ENCODE assay signal across 8 cellular contexts in the genomic region with DNA sequence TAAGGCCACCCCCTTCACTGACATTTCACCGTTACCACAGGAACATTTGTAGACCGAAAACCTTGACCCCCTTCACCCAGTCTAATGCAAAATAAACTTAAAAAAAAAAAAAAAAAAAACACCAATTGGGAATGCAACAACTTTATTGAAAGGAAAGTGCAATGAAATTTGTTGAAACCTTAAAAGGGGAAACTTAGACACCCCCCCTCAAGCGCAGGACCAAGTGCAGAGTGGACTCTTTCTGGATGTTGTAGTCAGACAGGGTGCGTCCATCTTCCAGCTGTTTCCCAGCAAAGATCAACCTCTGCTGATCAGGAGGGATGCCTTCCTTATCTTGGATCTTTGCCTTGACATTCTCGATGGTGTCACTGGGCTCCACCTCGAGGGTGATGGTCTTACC. TPM values are rescaled to one million over a fixed set of nuclear protein-coding genes. Genes with fewer than 3 reads are reported as not detected.
DNase-seq lines count a peak whose midpoint lies in the region; ATAC-seq, FAIRE-seq and TF ChIP-seq lines count a peak whose summit lies in the region.
"Not testable (repeated sequence)": the region's sequence is repeated elsewhere in the genome, so short reads cannot be mapped to it uniquely, and the experiment has no call there.

No MANE protein-coding gene starts in this region.

- POLR2A ChIA-PET in A549 (lab: Yijun Ruan, JAX) = interaction anchor here (1.0 to 5.8 kb wide), 5 partner anchors 7 to 29 kb away, joined by 4 to 41 read pairs (median 12); no protein-coding TSS in a partner anchor

- TF ChIP-seq CTCF in A549 (IDR thresholded peaks at IDR 0.05) = not testable (repeated sequence)

- in situ Hi-C loops in GM23248 (cut with MboI) = not testable (repeated sequence)

- CTCF ChIA-PET in A549 (lab: Yijun Ruan, JAX) = interaction anchor here (1.0 to 12.9 kb wide), 3 partner anchors 8 to 29 kb away, joined by 4 to 243 read pairs (median 44); no protein-coding TSS in a partner anchor

- H3K27ac ChIP-seq in A549 (peak overlapping the region; percentile 44 to 67; a peak in 4 of 6 replicates), GM23248 (peak overlapping the region; percentile 58), right cardiac atrium (ENCODE audit: low read length) (peak overlapping the region; percentile 76)
- not testable (repeated sequence) for H3K27ac ChIP-seq in duodenal mucosa (ENCODE audit: low read depth, low read length)

- peak overlapping the region; percentile 94 for H3K4me2 ChIP-seq in A549
- H3K4me2 ChIP-seq in GM23248 (ENCODE audit: unreplicated experiment) = peak overlapping the region; percentile 91

- not testable (repeated sequence) for TF ChIP-seq EP300 in A549 (IDR thresholded peaks at IDR 0.05)

- peaks cover 55% of the 10 kb centered on the region for H3K79me2 ChIP-seq in GM23248 (ENCODE audit: insufficient read depth)

- ATAC-seq in A549; right cardiac atrium; natural killer cell treated with Interleukin-12 subunit alpha and Interleukin-12 subunit beta and Interleukin-15 and Interleukin-18, amount 100 ng/mL, for 72 hours; stimulated activated effector memory CD8-positive, alpha-beta T cell treated with anti-CD3 and anti-CD28 coated beads, Interleukin-12 subunit alpha, Interleukin-12 subunit beta, amount 100 ng/mL, for 72 hours: not testable (repeated sequence)

- H3K36me3 Mint-ChIP-seq in T-helper 1 cell treated with Interleukin-12 subunit alpha and Interleukin-12 subunit beta and Interleukin-4 antibody, amounts not matched to agents 30 μg/mL and 1 μg/mL, for 36 hours (ENCODE audit: low read depth) = peaks cover 43% of the 10 kb centered on the region
- peaks cover 39% of the 10 kb centered on the region for H3K36me3 Mint-ChIP-seq in activated naive CD8-positive, alpha-beta T cell treated with anti-CD3 and anti-CD28 coated beads for 36 hours
- peaks cover 33% of the 10 kb centered on the region for H3K36me3 Mint-ChIP-seq in natural killer cell treated with Interleukin-12 subunit alpha and Interleukin-12 subunit beta and Interleukin-15 and Interleukin-18, amount 100 ng/mL, for 72 hours
- H3K36me3 Mint-ChIP-seq in stimulated activated effector memory CD8-positive, alpha-beta T cell treated with anti-CD3 and anti-CD28 coated beads, Interleukin-12 subunit alpha, Interleukin-12 subunit beta, amount 100 ng/mL, for 72 hours = peaks cover 72% of the 10 kb centered on the region

- H2AFZ ChIP-seq in GM23248 = not testable (repeated sequence)

- peak overlapping the region; percentile 87 for H3K9ac ChIP-seq in GM23248
- peak overlapping the region in 1 of 2 donors; percentile 17 for H3K9ac ChIP-seq in duodenal mucosa (ENCODE audit: low read depth in 1 of 2, low read length in 2 of 2)

- H3K4me1 ChIP-seq in A549 = peaks cover 38% of the 10 kb centered on the region
- H3K4me1 ChIP-seq in GM23248 (ENCODE audit: insufficient read depth) = peaks cover 25% of the 10 kb centered on the region
- peaks cover 31 to 33% of the 10 kb centered on the region in 2 donors for H3K4me1 ChIP-seq in duodenal mucosa (ENCODE audit: control insufficient read depth in 1 of 2, insufficient read depth in 2 of 2, low read length in 2 of 2)
- not testable (repeated sequence) for H3K4me1 ChIP-seq in right cardiac atrium (ENCODE audit: control insufficient read depth, insufficient read depth, low read length)

- intact Hi-C loops in right cardiac atrium (cut with DNase I) = not testable (repeated sequence)

- peaks cover 16% of the 10 kb centered on the region for H3K36me3 ChIP-seq in GM23248 (ENCODE audit: low read depth)
- H3K36me3 ChIP-seq in duodenal mucosa (ENCODE audit: control insufficient read depth in 1 of 2, insufficient read depth in 2 of 2, low read length in 2 of 2) = peaks cover 13 to 27% of the 10 kb centered on the region in 2 donors

- H3K4me3 ChIP-seq in A549 (peak overlapping the region; percentile 45), GM23248 (peak overlapping the region; percentile 74), duodenal mucosa (ENCODE audit: low read depth in 1 of 2, low read length in 2 of 2) (peak overlapping the region; percentile 21 to 42), right cardiac atrium (ENCODE audit: low read length) (peak overlapping the region; percentile 39)

- H3K4me1 Mint-ChIP-seq in T-helper 1 cell treated with Interleukin-12 subunit alpha and Interleukin-12 subunit beta and Interleukin-4 antibody, amounts not matched to agents 30 μg/mL and 1 μg/mL, for 36 hours (ENCODE audit: low read depth) = peaks cover 47% of the 10 kb centered on the region
- peaks cover 49% of the 10 kb centered on the region for H3K4me1 Mint-ChIP-seq in activated naive CD8-positive, alpha-beta T cell treated with anti-CD3 and anti-CD28 coated beads for 36 hours
- peaks cover 51 to 57% of the 10 kb centered on the region in 2 donors for H3K4me1 Mint-ChIP-seq in natural killer cell treated with Interleukin-12 subunit alpha and Interleukin-12 subunit beta and Interleukin-15 and Interleukin-18, amount 100 ng/mL, for 72 hours (ENCODE audit: low read depth in 2 of 2)
- H3K4me1 Mint-ChIP-seq in stimulated activated effector memory CD8-positive, alpha-beta T cell treated with anti-CD3 and anti-CD28 coated beads, Interleukin-12 subunit alpha, Interleukin-12 subunit beta, amount 100 ng/mL, for 72 hours = peaks cover 57% of the 10 kb centered on the region

- H3K9me3 ChIP-seq in A549; GM23248 (ENCODE audit: low read depth); duodenal mucosa (ENCODE audit: control insufficient read depth in 1 of 2, low read length in 2 of 2); right cardiac atrium (ENCODE audit: control insufficient read depth, low read length): not testable (repeated sequence)

- FAIRE-seq in A549 (lab: Jason Lieb, UNC) = not testable (repeated sequence)

- TF ChIP-seq RAD21 in A549 (conservative IDR thresholded peaks at IDR 0.05 in 1 of 2, IDR thresholded peaks at IDR 0.05 in 1 of 2) = not testable (repeated sequence)

- peak overlapping the region; percentile 46 for H3K27ac Mint-ChIP-seq in T-helper 1 cell treated with Interleukin-12 subunit alpha and Interleukin-12 subunit beta and Interleukin-4 antibody, amounts not matched to agents 30 μg/mL and 1 μg/mL, for 36 hours
- H3K27ac Mint-ChIP-seq in activated naive CD8-positive, alpha-beta T cell treated with anti-CD3 and anti-CD28 coated beads for 36 hours = peak overlapping the region; percentile 57
- peak overlapping the region; percentile 47 to 66 for H3K27ac Mint-ChIP-seq in natural killer cell treated with Interleukin-12 subunit alpha and Interleukin-12 subunit beta and Interleukin-15 and Interleukin-18, amount 100 ng/mL, for 72 hours
- H3K27ac Mint-ChIP-seq in stimulated activated effector memory CD8-positive, alpha-beta T cell treated with anti-CD3 and anti-CD28 coated beads, Interleukin-12 subunit alpha, Interleukin-12 subunit beta, amount 100 ng/mL, for 72 hours = peak overlapping the region; percentile 89

- peaks cover 70% of the 10 kb centered on the region for H3F3A ChIP-seq in GM23248 (ENCODE audit: insufficient read depth)

- peaks cover 21% of the 10 kb centered on the region for H4K20me1 ChIP-seq in GM23248 (ENCODE audit: insufficient read depth)

- WGBS in A549 (ENCODE audit: missing lambda C conversion rate) = 10% methylated on average over 6 of the region's 6 CpGs
- 63% methylated on average over 6 of the region's 6 CpGs for WGBS in GM23248 (ENCODE audit: low coverage in 1 of 2, low lambda C conversion rate in 2 of 2, missing lambda C conversion rate in 2 of 2), 2 experiments
- WGBS in right cardiac atrium = 51% methylated on average over 6 of the region's 6 CpGs

- not testable (repeated sequence) for H3K27me3 ChIP-seq in GM23248 (replicated peaks; ENCODE audit: insufficient read depth); duodenal mucosa (ENCODE audit: control insufficient read depth in 1 of 2, insufficient read depth in 2 of 2, low read length in 2 of 2); right cardiac atrium (ENCODE audit: control insufficient read depth, insufficient read depth)

- not testable (repeated sequence) for H3K9me2 ChIP-seq in GM23248 (ENCODE audit: insufficient read depth)

- not testable (repeated sequence) for DNase-seq in A549 (ENCODE audit: low read depth in 1 of 2, low spot score in 1 of 2); activated naive CD8-positive, alpha-beta T cell treated with anti-CD3 and anti-CD28 coated beads for 36 hours; right cardiac atrium; natural killer cell treated with Interleukin-12 subunit alpha and Interleukin-12 subunit beta and Interleukin-15 and Interleukin-18, amount 100 ng/mL, for 72 hours (ENCODE audit: low spot score); stimulated activated effector memory CD8-positive, alpha-beta T cell treated with anti-CD3 and anti-CD28 coated beads, Interleukin-12 subunit alpha, Interleukin-12 subunit beta, amount 100 ng/mL, for 72 hours (ENCODE audit: low spot score in 2 of 2)
- DNase-seq in GM23248 = peak; percentile 31

- TF ChIP-seq POLR2A in A549 (IDR thresholded peaks at IDR 0.05; ENCODE audit: low read length) = not testable (repeated sequence)

- not testable (repeated sequence) for H3K9me3 Mint-ChIP-seq in T-helper 1 cell treated with Interleukin-12 subunit alpha and Interleukin-12 subunit beta and Interleukin-4 antibody, amounts not matched to agents 30 μg/mL and 1 μg/mL, for 36 hours; activated naive CD8-positive, alpha-beta T cell treated with anti-CD3 and anti-CD28 coated beads for 36 hours; natural killer cell treated with Interleukin-12 subunit alpha and Interleukin-12 subunit beta and Interleukin-15 and Interleukin-18, amount 100 ng/mL, for 72 hours; stimulated activated effector memory CD8-positive, alpha-beta T cell treated with anti-CD3 and anti-CD28 coated beads, Interleukin-12 subunit alpha, Interleukin-12 subunit beta, amount 100 ng/mL, for 72 hours

- H3K4me3 Mint-ChIP-seq in T-helper 1 cell treated with Interleukin-12 subunit alpha and Interleukin-12 subunit beta and Interleukin-4 antibody, amounts not matched to agents 30 μg/mL and 1 μg/mL, for 36 hours = peak overlapping the region; percentile 71
- peak overlapping the region; percentile 68 for H3K4me3 Mint-ChIP-seq in activated naive CD8-positive, alpha-beta T cell treated with anti-CD3 and anti-CD28 coated beads for 36 hours
- peak overlapping the region; percentile 56 for H3K4me3 Mint-ChIP-seq in natural killer cell treated with Interleukin-12 subunit alpha and Interleukin-12 subunit beta and Interleukin-15 and Interleukin-18, amount 100 ng/mL, for 72 hours
- peak overlapping the region; percentile 59 for H3K4me3 Mint-ChIP-seq in stimulated activated effector memory CD8-positive, alpha-beta T cell treated with anti-CD3 and anti-CD28 coated beads, Interleukin-12 subunit alpha, Interleukin-12 subunit beta, amount 100 ng/mL, for 72 hours

- not testable (repeated sequence) for H3K27me3 Mint-ChIP-seq in T-helper 1 cell treated with Interleukin-12 subunit alpha and Interleukin-12 subunit beta and Interleukin-4 antibody, amounts not matched to agents 30 μg/mL and 1 μg/mL, for 36 hours (ENCODE audit: low read depth); natural killer cell treated with Interleukin-12 subunit alpha and Interleukin-12 subunit beta and Interleukin-15 and Interleukin-18, amount 100 ng/mL, for 72 hours
- H3K27me3 Mint-ChIP-seq in activated naive CD8-positive, alpha-beta T cell treated with anti-CD3 and anti-CD28 coated beads for 36 hours = peaks cover 10% of the 10 kb centered on the region

RNA-seq across cellular contexts. Expression of a gene that starts 2.9 kb away (rescaled TPM):
- polyA plus RNA-seq in A549 (2011; rRNA removed) (2,000 and 2,573 TPM in 2 replicates), A549 (2017; fragmentation: RNase III; extraction: RNeasy Plus Mini Kit Qiagen cat#74134 plus additional on column Dnase treatment) (993 to 1,034 TPM (median 1,028 TPM) in 3 replicates), GM23248 (2016; fragmentation: Nextera tagmentation; extraction: Ambion mirVana) (1,490 and 1,515 TPM in 2 replicates), right cardiac atrium (1,140 TPM)
- 1,783 and 1,966 TPM in 2 replicates for polyA plus RNA-seq in A549 (2012; cell fraction: cytosol; rRNA removed)
- 1,709 and 1,846 TPM in 2 replicates for polyA plus RNA-seq in A549 (2012; cell fraction: nucleus; rRNA removed)
- polyA minus RNA-seq in A549 (2011; rRNA and poly(A)+ RNA removed) = 1,104 and 1,174 TPM in 2 replicates
- total RNA-seq in GM23248 (2014; rRNA removed; shearing (Covaris generic)) = 1,383 and 1,496 TPM in 2 replicates
- 100 to 1,000 TPM; 927 to 944 TPM for total RNA-seq in activated naive CD8-positive, alpha-beta T cell treated with anti-CD3 and anti-CD28 coated beads for 36 hours
- total RNA-seq in right cardiac atrium = 1,000 to 10,000 TPM; 1,045 to 1,141 (median 1,055) TPM
- total RNA-seq in natural killer cell treated with Interleukin-12 subunit alpha and Interleukin-12 subunit beta and Interleukin-15 and Interleukin-18, amount 100 ng/mL, for 72 hours = 1,000 to 10,000 TPM in 1 of 2 donors, 100 to 1,000 TPM in 1; 691 to 1,324 TPM

RNA-seq across cellular contexts. Expression of a gene that starts 47.9 kb away (rescaled TPM):
- 81.1 and 111 TPM in 2 replicates for polyA plus RNA-seq in A549 (2011; rRNA removed)
- 281 and 385 TPM in 2 replicates for polyA plus RNA-seq in A549 (2012; cell fraction: cytosol; rRNA removed)
- 568 and 899 TPM in 2 replicates for polyA plus RNA-seq in A549 (2012; cell fraction: nucleus; rRNA removed)
- polyA plus RNA-seq in A549 (2017; fragmentation: RNase III; extraction: RNeasy Plus Mini Kit Qiagen cat#74134 plus additional on column Dnase treatment) = 151 to 160 TPM (median 154 TPM) in 3 replicates
- polyA minus RNA-seq in A549 (2011; rRNA and poly(A)+ RNA removed) = 151 and 173 TPM in 2 replicates
- total RNA-seq in GM23248 (2014; rRNA removed; shearing (Covaris generic)) = 2.2 and 3.2 TPM in 2 replicates
- polyA plus RNA-seq in GM23248 (2016; fragmentation: Nextera tagmentation; extraction: Ambion mirVana) = 5.0 and 5.2 TPM in 2 replicates
- 10 to 100 TPM; 40.3 to 43.8 TPM for total RNA-seq in activated naive CD8-positive, alpha-beta T cell treated with anti-CD3 and anti-CD28 coated beads for 36 hours
- total RNA-seq in right cardiac atrium = 10 to 100 TPM; 15.7 to 22.9 (median 20.0) TPM
- 17.0 TPM for polyA plus RNA-seq in right cardiac atrium
- 10 to 100 TPM in 1 of 2 donors, 1 to 10 TPM in 1; 10.0 to 45.6 TPM for total RNA-seq in natural killer cell treated with Interleukin-12 subunit alpha and Interleukin-12 subunit beta and Interleukin-15 and Interleukin-18, amount 100 ng/mL, for 72 hours
